Comparison of ENCODE assay signal across 11 cellular contexts in the genomic region with DNA sequence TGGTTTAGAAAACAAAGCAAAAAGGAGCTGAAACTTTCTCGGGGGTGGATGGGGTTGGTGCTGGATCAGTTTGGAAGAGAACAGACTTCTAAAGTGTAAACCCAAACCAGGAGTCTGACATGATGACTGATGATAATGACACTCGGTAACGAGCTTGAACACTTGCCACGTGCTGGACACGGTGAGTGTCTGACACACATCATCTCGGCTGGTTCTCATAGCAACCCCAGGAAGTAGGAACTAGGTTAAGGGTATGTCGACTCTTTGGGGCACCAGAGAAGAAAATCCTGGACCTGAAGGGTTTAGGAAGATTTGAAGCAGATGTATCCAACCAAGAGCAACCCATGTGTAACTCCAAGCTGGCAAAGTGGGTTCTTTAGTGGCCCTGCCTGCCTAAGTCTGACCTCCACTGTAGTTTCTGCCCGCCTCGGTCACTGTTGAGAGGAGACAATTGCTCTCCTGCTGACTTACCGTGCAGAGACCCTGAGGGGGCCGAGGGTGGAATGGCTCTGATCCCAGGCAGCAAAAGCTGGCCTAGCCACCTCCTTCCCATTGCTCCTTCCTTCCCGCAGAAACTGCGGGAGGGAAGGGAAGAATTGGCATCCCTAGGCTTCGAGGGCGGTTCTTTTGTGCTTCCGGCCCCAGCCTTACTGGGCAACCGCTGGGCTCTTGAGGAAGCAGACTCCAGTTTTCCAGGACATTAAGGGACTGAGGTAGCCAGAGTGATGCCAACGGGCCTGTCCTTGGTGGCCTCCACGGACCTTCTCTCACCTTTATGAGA.
DNase-seq lines count a peak whose midpoint lies in the region; ATAC-seq and TF ChIP-seq lines count a peak whose summit lies in the region.
"Had no signal": no experiment of that assay in that cellular context is flagged by ENCODE, and none has a peak within 500 bp of the region (broad histone marks: within the 10 kb centered on the region; RNA-seq: fewer than 3 reads in every experiment).

No MANE protein-coding gene starts in this region.

- H2BK120ac ChIP-seq in trophoblast cell (ENCODE audit: insufficient read depth, low read length, poor library complexity), result peak overlapping the region; percentile 56

- no peak overlapping the region for H3K4me2 ChIP-seq in trophoblast cell (ENCODE audit: low read length)

- no peaks in the 10 kb centered on the region for H3K9me3 ChIP-seq in trophoblast cell (ENCODE audit: insufficient read depth, low read depth, low read length)
- H3K9me3 ChIP-seq: tibial nerve had no signal

- peak overlapping the region; percentile 56 for H3K27ac Mint-ChIP-seq in central memory CD8-positive, alpha-beta T cell (ENCODE audit: low read depth)

- H3K36me3 Mint-ChIP-seq in central memory CD8-positive, alpha-beta T cell (ENCODE audit: insufficient read depth), result peaks cover 7% of the 10 kb centered on the region

- H3K4me3 Mint-ChIP-seq in central memory CD8-positive, alpha-beta T cell, result peak overlapping the region; percentile 60

- no peak overlapping the region for H4K12ac ChIP-seq in trophoblast cell (ENCODE audit: low read depth, low read length)

- WGBS in trophoblast cell (ENCODE audit: extremely low coverage, insufficient coverage, insufficient read length), result no CpG with 5 or more reads among the region's 19 CpGs

- H3K4me1 ChIP-seq in trophoblast cell (ENCODE audit: control insufficient read depth in 1 of 2, insufficient read depth in 2 of 2, low read length in 2 of 2), result peaks cover 35 to 54% of the 10 kb centered on the region in 2 experiments

- H2AFZ ChIP-seq in trophoblast cell (ENCODE audit: insufficient read depth, low read length, poor library complexity), result no peak overlapping the region

- H3K27ac ChIP-seq in trophoblast cell (ENCODE audit: low read depth, low read length), result no peak overlapping the region
- H3K27ac ChIP-seq: SK-N-MC had no signal

- peak overlapping the region; percentile 97 for H2BK12ac ChIP-seq in trophoblast cell (ENCODE audit: low read length)

- no peak overlapping the region for H3K4ac ChIP-seq in trophoblast cell (ENCODE audit: low read depth, low read length)

- no peak for TF ChIP-seq CTCF in omental fat pad (IDR thresholded peaks at IDR 0.05)

- no peak overlapping the region for H3K4me3 ChIP-seq in trophoblast cell (ENCODE audit: low read depth, low read length)
- H3K4me3 ChIP-seq: SK-N-MC, tibial nerve had no signal

- H3K27me3 ChIP-seq in trophoblast cell (ENCODE audit: insufficient read depth, low read length), result no peaks in the 10 kb centered on the region
- H3K27me3 ChIP-seq: tibial nerve had no signal

- peaks cover 56% of the 10 kb centered on the region for H3K79me1 ChIP-seq in trophoblast cell (ENCODE audit: low read length)

- DNase-seq in CD1c-positive myeloid dendritic cell (ENCODE audit: extremely low spot score) (peak; percentile 67), NCI-H446 treated with DMSO at 0.1 percent for 48 hours (lab: John Stamatoyannopoulos, UW) (peak; percentile 20), trophoblast cell (peak in 1 of 2 donors; percentile 25), omental fat pad (ENCODE audit: low spot score) (no peak)
- DNase-seq in central memory CD8-positive, alpha-beta T cell (ENCODE audit: low spot score in 2 of 2), result peak in 1 of 2 donors; percentile 35
- DNase-seq: DND-41 had no signal

- peaks cover 8% of the 10 kb centered on the region for H3K27me3 Mint-ChIP-seq in central memory CD8-positive, alpha-beta T cell

- no peak overlapping the region for H3K23ac ChIP-seq in trophoblast cell (ENCODE audit: low read length)

- peak overlapping the region; percentile 80 for H4K91ac ChIP-seq in trophoblast cell (ENCODE audit: low read depth, low read length)

- no peaks in the 10 kb centered on the region for H3K36me3 ChIP-seq in trophoblast cell (ENCODE audit: control insufficient read depth in 1 of 2, insufficient read depth in 2 of 2, low read length in 2 of 2)
- H3K36me3 ChIP-seq: tibial nerve had no signal

- H2BK5ac ChIP-seq in trophoblast cell (ENCODE audit: low read depth, low read length, poor library complexity), result peak overlapping the region; percentile 10

- H3K18ac ChIP-seq in trophoblast cell (ENCODE audit: low read length), result peak overlapping the region; percentile 59

- ATAC-seq in central memory CD8-positive, alpha-beta T cell (replicated peaks; ENCODE audit: extremely low read depth, poor library complexity, severe bottlenecking), result peak; percentile 82
- ATAC-seq in GM21576 (IDR thresholded peaks at IDR 0.05; ENCODE audit: unreplicated experiment) (no peak), GM21526 (IDR thresholded peaks at IDR 0.05; ENCODE audit: low FRiP score, unreplicated experiment) (no peak), HG02588 (IDR thresholded peaks at IDR 0.05; ENCODE audit: unreplicated experiment) (no peak), omental fat pad (ENCODE audit: low FRiP score) (no peak)

- peaks cover 4% of the 10 kb centered on the region for H3K79me2 ChIP-seq in trophoblast cell (ENCODE audit: control insufficient read depth, insufficient read depth, low read length, poor library complexity)

- H2AK5ac ChIP-seq in trophoblast cell (ENCODE audit: low read length), result peak overlapping the region; percentile 49

- H3K14ac ChIP-seq in trophoblast cell (ENCODE audit: low read length), result peak overlapping the region; percentile 65

- H3K9me3 Mint-ChIP-seq in central memory CD8-positive, alpha-beta T cell, result no peaks in the 10 kb centered on the region

- peak overlapping the region; percentile 34 for H4K8ac ChIP-seq in trophoblast cell (ENCODE audit: low read depth, low read length)

- H3K9ac ChIP-seq in trophoblast cell (ENCODE audit: low read length), result no peak overlapping the region

- H3K4me1 Mint-ChIP-seq in central memory CD8-positive, alpha-beta T cell, result peaks cover 44% of the 10 kb centered on the region
